In genomic region chr5:154771383-154771901, GRCh38 we compare ENCODE assay signal across 9 cellular contexts. TPM values are rescaled to one million over a fixed set of nuclear protein-coding genes. Genes with fewer than 3 reads are reported as not detected.
DNase-seq lines count a peak whose midpoint lies in the region; ATAC-seq and TF ChIP-seq lines count a peak whose summit lies in the region.
"Had no signal": no experiment of that assay in that cellular context is flagged by ENCODE, and none has a peak within 500 bp of the region (broad histone marks: within the 10 kb centered on the region; RNA-seq: fewer than 3 reads in every experiment).

No MANE protein-coding gene starts in this region.

- TF ChIP-seq CTCF in CD14-positive monocyte (IDR thresholded peaks at IDR 0.05) (no peak), osteocyte (IDR thresholded peaks at IDR 0.05) (no peak)

- H3K4me1 Mint-ChIP-seq in CD14-positive monocyte (peaks cover 56% of the 10 kb centered on the region), osteocyte (ENCODE audit: unreplicated experiment) (peaks cover 73% of the 10 kb centered on the region)

- no peaks in the 10 kb centered on the region for H3K9me3 Mint-ChIP-seq in CD14-positive monocyte
- no peaks in the 10 kb centered on the region for H3K9me3 Mint-ChIP-seq in osteocyte (ENCODE audit: unreplicated experiment)
- H3K9me3 Mint-ChIP-seq: activated T-cell treated with anti-CD3 and anti-CD28 coated beads, Interleukin-2, amount 50 U/mL, for 4 hours had no signal

- H3K27ac Mint-ChIP-seq in CD14-positive monocyte (peak overlapping the region in 6 of 7 donors; percentile 57 to 95 (median 76)), osteocyte (ENCODE audit: unreplicated experiment) (peak overlapping the region; percentile 89)

- peaks cover 0 to 3% (median 3%) of the 10 kb centered on the region in 3 donors for H3K27me3 Mint-ChIP-seq in CD14-positive monocyte (ENCODE audit: low read depth in 3 of 3)
- no peaks in the 10 kb centered on the region for H3K27me3 Mint-ChIP-seq in osteocyte (ENCODE audit: unreplicated experiment)

- ATAC-seq in HG03571 (IDR thresholded peaks at IDR 0.05; ENCODE audit: unreplicated experiment) = no peak
- ATAC-seq: activated T-cell treated with anti-CD3 and anti-CD28 coated beads, Interleukin-2, amount 50 U/mL, for 4 hours had no signal

- no peak for DNase-seq in CD14-positive monocyte (ENCODE audit: low spot score)
- DNase-seq in SK-N-DZ (ENCODE audit: low spot score) = peak; percentile 49
- peak; percentile 74 for DNase-seq in fibroblast of the conjunctiva (ENCODE audit: low read depth)
- no peak for DNase-seq in osteocyte (ENCODE audit: extremely low spot score, unreplicated experiment)
- DNase-seq in GDM1 (lab: John Stamatoyannopoulos, UW) = no peak
- no peak for DNase-seq in activated CD8-positive, alpha-beta memory T cell treated with anti-CD3 and anti-CD28 coated beads, Interleukin-2, amount 50 U/mL, for 48 hours
- DNase-seq in A172 (ENCODE audit: low spot score) = no peak
- DNase-seq: activated T-cell treated with anti-CD3 and anti-CD28 coated beads, Interleukin-2, amount 50 U/mL, for 4 hours had no signal

- H3K4me3 Mint-ChIP-seq in CD14-positive monocyte (no peak overlapping the region), osteocyte (ENCODE audit: unreplicated experiment) (no peak overlapping the region)
- H3K4me3 Mint-ChIP-seq: activated T-cell treated with anti-CD3 and anti-CD28 coated beads, Interleukin-2, amount 50 U/mL, for 4 hours had no signal

- H3K36me3 Mint-ChIP-seq in CD14-positive monocyte = peaks cover 7 to 15% of the 10 kb centered on the region in 2 donors
- no peaks in the 10 kb centered on the region for H3K36me3 Mint-ChIP-seq in osteocyte (ENCODE audit: unreplicated experiment)

- intact Hi-C loops in CD14-positive monocyte (cut with micrococcal nuclease) = no loop called here

RNA-seq across cellular contexts. Expression of gene LARP1, which starts 16.3 kb away (rescaled TPM):
- polyA plus RNA-seq in CD14-positive monocyte = 1 to 10 TPM; 4.7 to 5.8 TPM
- 89.5 and 92.3 TPM in 2 replicates for polyA plus RNA-seq in SK-N-DZ (2014; cell fraction: cytosol; rRNA removed)
- polyA plus RNA-seq in SK-N-DZ (2014; cell fraction: nucleus; rRNA removed) = 82.9 and 128 TPM in 2 replicates
- 247 TPM in 2 replicates for total RNA-seq in osteocyte
- total RNA-seq in A172 (2014; rRNA removed; shearing (Covaris generic)) = 76.1 and 78.4 TPM in 2 replicates

Comparison
In these comparisons a context has a peak if more than half of its experiments do, and no peak if none do; other contexts are left out.
1. DNase-seq: peak in SK-N-DZ (single experiment) and fibroblast of the conjunctiva (single experiment); none in CD14-positive monocyte (single experiment), osteocyte (single experiment), GDM1 (single experiment), activated CD8-positive, alpha-beta memory T cell treated with anti-CD3 and anti-CD28 coated beads, Interleukin-2, amount 50 U/mL, for 48 hours (single experiment) and A172 (single experiment).